Comparison of ENCODE assay signal across 1 cellular context in genomic region chr2:190493095-190493494, GRCh38.
TF ChIP-seq lines count a peak whose summit lies in the region.

No MANE protein-coding gene starts in this region.

TF ChIP-seq in HepG2, 621 proteins besides CTCF, POLR2A, EP300 and RAD21 (continued from another document):
- TF ChIP-seq ZBTB39 (CRISPR knock-in tag; IDR thresholded peaks at IDR 0.05) (no peak), PHF20 (CRISPR knock-in tag; IDR thresholded peaks at IDR 0.05) (no peak), TAF1 (CRISPR knock-in tag; IDR thresholded peaks at IDR 0.05) (no peak), ATF4 (CRISPR knock-in tag; IDR thresholded peaks at IDR 0.05) (peak in 1 of 2 experiments; percentile 62; a peak in 2 of 4 replicates), ZNF318 (CRISPR knock-in tag; IDR thresholded peaks at IDR 0.05) (no peak), ZNF780A (CRISPR knock-in tag; IDR thresholded peaks at IDR 0.05) (no peak), CEBPB (IDR thresholded peaks at IDR 0.05; ENCODE audit: borderline replicate concordance, low read depth, low read length) (0 out of 2 replicates have a peak, but pooled peaks have one; percentile 22), ARID3A (IDR thresholded peaks at IDR 0.05; ENCODE audit: low read depth, low read length) (no peak), CEBPG (CRISPR knock-in tag; IDR thresholded peaks at IDR 0.05) (peak; percentile 44; the same call in 1 of the 2 replicates), HES4 (CRISPR knock-in tag; IDR thresholded peaks at IDR 0.05; ENCODE audit: borderline replicate concordance) (no peak), CREB3 (CRISPR knock-in tag; IDR thresholded peaks at IDR 0.05) (no peak)
